28 cellular contexts compared by ENCODE assay signal in genomic region chr1:151963288-151963687, GRCh38.
"Had no signal": no experiment of that assay in that cellular context is flagged by ENCODE, and none has a peak within 500 bp of the region (broad histone marks: within the 10 kb centered on the region; RNA-seq: fewer than 3 reads in every experiment).

No MANE protein-coding gene starts in this region.

- ATAC-seq: activated CD8-positive, alpha-beta T cell treated with anti-CD3 and anti-CD28 coated beads, Interleukin-2, amount 10 ng/mL, durations not matched to agents 7 days and 5 days; Panc1 had no signal

- H3K9me3 Mint-ChIP-seq: activated CD4-positive, alpha-beta T cell treated with anti-CD3 and anti-CD28 coated beads, Interleukin-2, amount 10 ng/mL, durations not matched to agents 24 days and 14 days; activated naive CD4-positive, alpha-beta T cell treated with anti-CD3 and anti-CD28 coated beads, Interleukin-2, amount 50 U/mL, for 24 hours; activated naive CD8-positive, alpha-beta T cell treated with anti-CD3 and anti-CD28 coated beads, Interleukin-2, amount 10 ng/mL, durations not matched to agents 7 days and 5 days; activated T-cell treated with anti-CD3 and anti-CD28 coated beads, Interleukin-2, amount 50 U/mL, for 24 hours; activated T-helper 2 cell treated with anti-CD3 and anti-CD28 coated beads, Interferon-gamma antibody, Interleukin-2, Interleukin-4, amounts not matched to agents 10 μg/mL and 5 μg/mL and 100 μg/mL, durations not matched to agents 14 hours and 24 hours and 36 hours; T-helper 1 cell treated with Interleukin-12 subunit alpha and Interleukin-12 subunit beta and Interleukin-4 antibody, amounts not matched to agents 30 μg/mL and 1 μg/mL, for 36 hours; T-helper 2 cell treated with Interferon-gamma antibody and Interleukin-4, amounts not matched to agents 5 μg/mL and 100 μg/mL, for 36 hours had no signal

- H3K36me3 Mint-ChIP-seq: activated naive CD4-positive, alpha-beta T cell treated with anti-CD3 and anti-CD28 coated beads, Interleukin-2, amount 50 U/mL, for 24 hours; activated naive CD8-positive, alpha-beta T cell treated with anti-CD3 and anti-CD28 coated beads, Interleukin-2, amount 10 ng/mL, durations not matched to agents 7 days and 5 days had no signal

- DNase-seq: activated CD4-positive, alpha-beta T cell treated with anti-CD3 and anti-CD28 coated beads, Interleukin-2, amount 10 ng/mL, durations not matched to agents 24 days and 14 days; activated CD4-positive, alpha-beta T cell treated with anti-CD3 and anti-CD28 coated beads, Interleukin-2, amount 50 U/mL, for 48 hours; activated CD8-positive, alpha-beta T cell treated with anti-CD3 and anti-CD28 coated beads, Interleukin-2, amount 10 ng/mL, durations not matched to agents 7 days and 5 days; activated gamma-delta T cell; activated naive CD4-positive, alpha-beta T cell treated with Interleukin-2 at 50 U/mL for 16 hours; activated naive CD8-positive, alpha-beta T cell treated with anti-CD3 and anti-CD28 coated beads, Interleukin-2, amount 10 ng/mL, durations not matched to agents 7 days and 5 days; activated T-cell treated with anti-CD3 and anti-CD28 coated beads, Interleukin-2, amount 50 U/mL, for 24 hours; amygdala; Kasumi-1; KG1; MG63; NCI-H1048; NCI-H1105 treated with DMSO at 0.1 percent for 48 hours; NCI-H1436; NCI-H1694; NCI-H1930; NCI-H2081 treated with DMSO at 0.1 percent for 48 hours; NCI-H226; NCI-H524 treated with DMSO at 0.1 percent for 48 hours; SHP77 treated with DMSO at 0.1 percent for 48 hours; SK-N-SH had no signal

- H3K9me3 ChIP-seq: ascending aorta, MG63, SJSA1, SK-N-SH had no signal

- H3K36me3 ChIP-seq: ascending aorta, MG63, SJSA1 had no signal

- H3K27me3 Mint-ChIP-seq: activated naive CD4-positive, alpha-beta T cell treated with anti-CD3 and anti-CD28 coated beads, Interleukin-2, amount 50 U/mL, for 24 hours; activated T-cell treated with anti-CD3 and anti-CD28 coated beads, Interleukin-2, amount 50 U/mL, for 24 hours had no signal

- H3K4me1 ChIP-seq: SJSA1 had no signal

- H3K4me3 Mint-ChIP-seq: activated CD4-positive, alpha-beta T cell treated with anti-CD3 and anti-CD28 coated beads, Interleukin-2, amount 10 ng/mL, durations not matched to agents 24 days and 14 days; activated CD8-positive, alpha-beta T cell treated with anti-CD3 and anti-CD28 coated beads, Interleukin-2, amount 10 ng/mL, durations not matched to agents 7 days and 5 days; activated naive CD4-positive, alpha-beta T cell treated with anti-CD3 and anti-CD28 coated beads, Interleukin-2, amount 50 U/mL, for 24 hours; activated naive CD8-positive, alpha-beta T cell treated with anti-CD3 and anti-CD28 coated beads, Interleukin-2, amount 10 ng/mL, durations not matched to agents 7 days and 5 days; activated T-cell treated with anti-CD3 and anti-CD28 coated beads, Interleukin-2, amount 50 U/mL, for 24 hours; T-helper 1 cell treated with Interleukin-12 subunit alpha and Interleukin-12 subunit beta and Interleukin-4 antibody, amounts not matched to agents 30 μg/mL and 1 μg/mL, for 36 hours; T-helper 2 cell treated with Interferon-gamma antibody and Interleukin-4, amounts not matched to agents 5 μg/mL and 100 μg/mL, for 36 hours had no signal

- H3K27ac ChIP-seq: ascending aorta, SJSA1 had no signal

- H3K27me3 ChIP-seq: ascending aorta, MG63, SJSA1 had no signal

- H3K4me3 ChIP-seq: ascending aorta, MG63, SJSA1 had no signal

- H3K27ac Mint-ChIP-seq: activated CD4-positive, alpha-beta T cell treated with anti-CD3 and anti-CD28 coated beads, Interleukin-2, amount 10 ng/mL, durations not matched to agents 24 days and 14 days; activated CD8-positive, alpha-beta T cell treated with anti-CD3 and anti-CD28 coated beads, Interleukin-2, amount 10 ng/mL, durations not matched to agents 7 days and 5 days; activated naive CD4-positive, alpha-beta T cell treated with anti-CD3 and anti-CD28 coated beads, Interleukin-2, amount 50 U/mL, for 24 hours; activated naive CD8-positive, alpha-beta T cell treated with anti-CD3 and anti-CD28 coated beads, Interleukin-2, amount 10 ng/mL, durations not matched to agents 7 days and 5 days; activated T-cell treated with anti-CD3 and anti-CD28 coated beads, Interleukin-2, amount 50 U/mL, for 24 hours; activated T-helper 2 cell treated with anti-CD3 and anti-CD28 coated beads, Interferon-gamma antibody, Interleukin-2, Interleukin-4, amounts not matched to agents 10 μg/mL and 5 μg/mL and 100 μg/mL, durations not matched to agents 14 hours and 24 hours and 36 hours; T-helper 1 cell treated with Interleukin-12 subunit alpha and Interleukin-12 subunit beta and Interleukin-4 antibody, amounts not matched to agents 30 μg/mL and 1 μg/mL, for 36 hours; T-helper 2 cell treated with Interferon-gamma antibody and Interleukin-4, amounts not matched to agents 5 μg/mL and 100 μg/mL, for 36 hours had no signal
